15 cellular contexts compared by ENCODE assay signal in the genomic region with DNA sequence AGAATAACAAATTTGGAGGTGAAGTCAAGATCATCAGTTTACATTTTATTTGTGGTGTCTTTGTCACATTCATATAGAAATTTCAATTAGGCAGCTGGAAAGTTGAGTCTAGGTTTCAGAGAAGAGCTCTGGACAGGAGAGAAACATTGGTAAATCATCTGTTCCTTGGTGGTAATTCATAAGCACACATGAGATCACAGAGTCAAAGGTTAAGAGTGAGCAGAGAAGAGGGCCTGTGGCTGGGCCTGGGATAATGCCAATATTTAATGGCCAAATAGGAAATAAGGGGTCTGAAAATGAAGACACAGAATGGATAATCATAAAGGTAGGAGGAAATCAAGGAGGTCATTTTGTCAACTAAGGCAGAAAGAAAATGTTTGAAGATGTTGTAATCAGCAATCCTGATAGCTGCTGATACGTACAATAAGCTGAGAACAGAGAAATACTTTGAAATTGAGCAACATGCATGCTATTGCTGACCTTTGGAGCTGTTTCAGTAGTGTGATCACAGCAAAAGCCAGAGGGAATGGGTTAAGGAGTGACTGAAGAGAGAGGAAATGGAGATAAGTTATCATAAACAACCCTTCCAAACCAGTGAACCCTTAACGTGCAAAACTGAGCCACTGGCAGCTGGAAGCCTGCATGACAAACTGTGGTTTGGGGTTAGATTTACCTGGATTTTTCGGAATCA.
"Had no signal": no experiment of that assay in that cellular context is flagged by ENCODE, and none has a peak within 500 bp of the region (broad histone marks: within the 10 kb centered on the region; RNA-seq: fewer than 3 reads in every experiment).

No MANE protein-coding gene starts in this region.

- H3K36me3 ChIP-seq: breast epithelium, neutrophil had no signal

- H3K36me3 Mint-ChIP-seq: naive thymus-derived CD8-positive, alpha-beta T cell had no signal

- H3K4me1 ChIP-seq: breast epithelium, parathyroid adenoma, testis had no signal

- FAIRE-seq: urothelium cell line had no signal

- ATAC-seq: naive thymus-derived CD8-positive, alpha-beta T cell had no signal

- H3K9me3 ChIP-seq: breast epithelium, neutrophil, testis had no signal

- H3K4me3 ChIP-seq: breast epithelium, smooth muscle cell, testis had no signal

- H3K27ac Mint-ChIP-seq: activated CD4-positive, alpha-beta T cell treated with anti-CD3 and anti-CD28 coated beads, Interleukin-2, amount 10 ng/mL, durations not matched to agents 7 days and 5 days; stimulated activated naive CD8-positive, alpha-beta T cell treated with anti-CD3 and anti-CD28 coated beads, Interleukin-15, Interleukin-2, amounts not matched to agents 100 ng/mL and 50 ng/mL, for 24 hours; T-helper 2 cell treated with Interferon-gamma antibody and Interleukin-4, amounts not matched to agents 5 μg/mL and 100 μg/mL, for 36 hours had no signal

- DNase-seq: activated CD4-positive, alpha-beta T cell treated with anti-CD3 and anti-CD28 coated beads, Interleukin-2, amount 10 ng/mL, durations not matched to agents 7 days and 5 days; activated naive CD4-positive, alpha-beta T cell treated with Interleukin-2 at 50 U/mL for 16 hours; activated T-cell treated with anti-CD3 and anti-CD28 coated beads for 4 hours; aorta; erythroblast; kidney glomerular epithelial cell; naive thymus-derived CD8-positive, alpha-beta T cell; testis had no signal

- H3K4me1 Mint-ChIP-seq: activated CD4-positive, alpha-beta T cell treated with anti-CD3 and anti-CD28 coated beads, Interleukin-2, amount 10 ng/mL, durations not matched to agents 7 days and 5 days; naive thymus-derived CD8-positive, alpha-beta T cell had no signal

- H3K4me3 Mint-ChIP-seq: activated CD4-positive, alpha-beta T cell treated with anti-CD3 and anti-CD28 coated beads, Interleukin-2, amount 10 ng/mL, durations not matched to agents 7 days and 5 days; naive thymus-derived CD8-positive, alpha-beta T cell; stimulated activated naive CD8-positive, alpha-beta T cell treated with anti-CD3 and anti-CD28 coated beads, Interleukin-15, Interleukin-2, amounts not matched to agents 100 ng/mL and 50 ng/mL, for 24 hours; T-helper 2 cell treated with Interferon-gamma antibody and Interleukin-4, amounts not matched to agents 5 μg/mL and 100 μg/mL, for 36 hours had no signal

- H3K4me2 ChIP-seq: smooth muscle cell had no signal

- H3K9me3 Mint-ChIP-seq: activated CD4-positive, alpha-beta T cell treated with anti-CD3 and anti-CD28 coated beads, Interleukin-2, amount 10 ng/mL, durations not matched to agents 7 days and 5 days; stimulated activated naive CD8-positive, alpha-beta T cell treated with anti-CD3 and anti-CD28 coated beads, Interleukin-15, Interleukin-2, amounts not matched to agents 100 ng/mL and 50 ng/mL, for 24 hours; T-helper 2 cell treated with Interferon-gamma antibody and Interleukin-4, amounts not matched to agents 5 μg/mL and 100 μg/mL, for 36 hours had no signal

- H3K27ac ChIP-seq: breast epithelium, neutrophil, parathyroid adenoma, testis had no signal

- H3K27me3 Mint-ChIP-seq: activated CD4-positive, alpha-beta T cell treated with anti-CD3 and anti-CD28 coated beads, Interleukin-2, amount 10 ng/mL, durations not matched to agents 7 days and 5 days; stimulated activated naive CD8-positive, alpha-beta T cell treated with anti-CD3 and anti-CD28 coated beads, Interleukin-15, Interleukin-2, amounts not matched to agents 100 ng/mL and 50 ng/mL, for 24 hours had no signal
